8 cellular contexts compared by ENCODE assay signal in the genomic region with DNA sequence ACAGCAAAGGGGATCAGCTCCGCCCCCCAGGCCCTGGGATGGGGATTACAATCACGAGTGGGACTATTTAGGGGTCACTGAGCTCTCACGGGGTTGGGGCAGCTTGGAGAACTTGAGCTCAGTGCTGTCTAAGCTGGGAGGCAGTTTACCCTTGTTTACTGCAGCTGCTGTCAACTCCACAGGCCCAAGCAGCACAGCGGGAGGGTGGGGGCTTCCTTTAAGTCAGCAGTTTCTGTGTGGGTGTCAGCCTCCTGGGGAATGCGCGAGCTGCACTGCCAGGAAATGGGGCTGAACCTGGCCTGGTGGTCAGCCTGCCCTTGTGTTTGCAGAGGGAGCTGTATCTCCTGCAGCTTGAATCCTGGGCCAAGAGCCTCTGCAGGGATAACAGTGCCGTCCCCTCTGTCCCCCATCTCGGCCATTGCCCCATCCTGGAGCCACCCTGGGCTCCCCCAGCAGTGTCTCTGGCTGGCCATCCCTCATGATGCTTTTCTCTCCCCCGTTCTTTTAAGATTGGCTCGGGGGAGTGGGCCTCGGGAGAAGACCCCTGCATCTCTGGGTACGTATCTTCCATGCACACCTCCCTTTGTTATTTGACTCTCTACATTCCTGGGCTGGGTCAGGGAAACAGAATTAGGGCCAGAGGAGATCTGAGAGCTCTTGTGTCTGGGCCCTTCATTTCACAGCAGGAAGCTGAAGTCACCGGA. TPM values are rescaled to one million over a fixed set of nuclear protein-coding genes. Genes with fewer than 3 reads are reported as not detected.
A peak's percentile ranks its signal among the peaks of the same experiment; 100 is the strongest.
DNase-seq lines count a peak whose midpoint lies in the region; ATAC-seq, FAIRE-seq and TF ChIP-seq lines count a peak whose summit lies in the region.

No MANE protein-coding gene starts in this region.

- H3K4me1 ChIP-seq in naive thymus-derived CD4-positive, alpha-beta T cell (ENCODE audit: control insufficient read depth in 2 of 2, insufficient read depth in 2 of 2, low read length in 2 of 2), result peaks cover 73 to 75% of the 10 kb centered on the region in 2 donors

- H3K9me3 Mint-ChIP-seq in naive thymus-derived CD4-positive, alpha-beta T cell, result no peaks in the 10 kb centered on the region

- TF ChIP-seq CTCF in bronchial epithelial cell (IDR thresholded peaks at IDR 0.05; ENCODE audit: insufficient read depth, low read length, severe bottlenecking), result no peak

- H3K27me3 ChIP-seq in bronchial epithelial cell (ENCODE audit: control insufficient read depth, insufficient read depth, low read length), result no peaks in the 10 kb centered on the region
- H3K27me3 ChIP-seq in naive thymus-derived CD4-positive, alpha-beta T cell (ENCODE audit: control insufficient read depth in 2 of 2, insufficient read depth in 2 of 2, low read length in 2 of 2), result no peaks in the 10 kb centered on the region

- POLR2A ChIA-PET in naive thymus-derived CD4-positive, alpha-beta T cell (lab: Charles Lee), result interaction anchor here (0.8 to 7.8 kb wide), 8 partner anchors 10 to 141 kb away, joined by 3 to 80 read pairs (median 6); partner anchors contain the start of genes CLIP4, TRMT61B and WDR43

- H3K4me1 Mint-ChIP-seq in naive thymus-derived CD4-positive, alpha-beta T cell, result peaks cover 62 to 76% (median 73%) of the 10 kb centered on the region in 7 donors

- ATAC-seq in naive thymus-derived CD4-positive, alpha-beta T cell, result peak; percentile 31
- ATAC-seq in left lobe of liver, result no peak

- H3K36me3 Mint-ChIP-seq in naive thymus-derived CD4-positive, alpha-beta T cell, result peaks cover 0 to 6% (median 0%) of the 10 kb centered on the region in 5 donors

- CTCF ChIA-PET in naive thymus-derived CD4-positive, alpha-beta T cell (lab: Charles Lee), result interaction anchor here (0.5 to 1.9 kb wide), 8 partner anchors 10 to 519 kb away, joined by 3 to 8 read pairs (median 4); no protein-coding TSS in a partner anchor

- H3K36me3 ChIP-seq in bronchial epithelial cell (ENCODE audit: control insufficient read depth, insufficient read depth, low read length), result no peaks in the 10 kb centered on the region
- H3K36me3 ChIP-seq in naive thymus-derived CD4-positive, alpha-beta T cell (ENCODE audit: control insufficient read depth in 2 of 3, insufficient read depth in 3 of 3, low read length in 3 of 3), result no peaks in the 10 kb centered on the region

- peak overlapping the region; percentile 77 for H3K27ac ChIP-seq in naive thymus-derived CD4-positive, alpha-beta T cell (ENCODE audit: low read depth, low read length)

- peak; percentile 22 for DNase-seq in CD1c-positive myeloid dendritic cell (ENCODE audit: extremely low spot score)
- peak; percentile 15 for DNase-seq in T follicular helper cell (ENCODE audit: low read depth)
- DNase-seq in bronchial epithelial cell (ENCODE audit: low read depth), result no peak
- peak in 8 of 9 donors; percentile 39 to 61 (median 52) for DNase-seq in naive thymus-derived CD4-positive, alpha-beta T cell
- DNase-seq in anterior cingulate cortex (lab: John Stamatoyannopoulos, UW), result no peak
- no peak for DNase-seq in GM19240 (ENCODE audit: insufficient read length, low spot score)
- DNase-seq in NCI-H774 (lab: John Stamatoyannopoulos, UW), result no peak
- no peak for DNase-seq in left lobe of liver (ENCODE audit: low spot score)

- H3K4me3 Mint-ChIP-seq in naive thymus-derived CD4-positive, alpha-beta T cell, result peak overlapping the region; percentile 64 to 92 (median 78)

- peak; percentile 36 for FAIRE-seq in bronchial epithelial cell (lab: Jason Lieb, UNC)

- peak overlapping the region; percentile 89 to 100 (median 99) for H3K27ac Mint-ChIP-seq in naive thymus-derived CD4-positive, alpha-beta T cell

- intact Hi-C loops in naive thymus-derived CD4-positive, alpha-beta T cell (cut with micrococcal nuclease), result loop anchor here (1.0 to 10.0 kb wide), 6 partner anchors 105 to 304 kb away; partner anchors contain the start of gene WDR43 (in 1 of the 2)

- H3K27me3 Mint-ChIP-seq in naive thymus-derived CD4-positive, alpha-beta T cell, result no peaks in the 10 kb centered on the region

- no peak overlapping the region for H3K4me3 ChIP-seq in bronchial epithelial cell (ENCODE audit: low read depth, low read length)
- peak overlapping the region; percentile 34 for H3K4me3 ChIP-seq in naive thymus-derived CD4-positive, alpha-beta T cell (ENCODE audit: low read length)

- no peaks in the 10 kb centered on the region for H3K9me3 ChIP-seq in naive thymus-derived CD4-positive, alpha-beta T cell (ENCODE audit: control insufficient read depth in 2 of 3, low read length in 3 of 3)

RNA-seq across cellular contexts. Expression of gene TOGARAM2, which starts 30.0 kb away (rescaled TPM):
- total RNA-seq in bronchial epithelial cell, result under 0.01 TPM in 1 of 2 replicates, not detected in the other
- 1 to 10 TPM in 4 of 5 experiments, under 1 TPM in 1; 0.97 to 4.9 (median 1.6) TPM for total RNA-seq in naive thymus-derived CD4-positive, alpha-beta T cell
- under 1 TPM in 1 of 2 donors, not detected in 1; 0.58 TPM for polyA plus RNA-seq in naive thymus-derived CD4-positive, alpha-beta T cell
- 0.78 TPM for total RNA-seq in left lobe of liver

Comparison
In these comparisons a context has a peak if more than half of its experiments do, and no peak if none do; other contexts are left out.
1. DNase-seq: peak in CD1c-positive myeloid dendritic cell (single experiment), T follicular helper cell (single experiment) and naive thymus-derived CD4-positive, alpha-beta T cell (8 of 9); none in bronchial epithelial cell (single experiment), anterior cingulate cortex (0 of 58), GM19240 (single experiment), NCI-H774 (single experiment) and left lobe of liver (single experiment).